1 cellular context compared by ENCODE assay signal in the genomic region with DNA sequence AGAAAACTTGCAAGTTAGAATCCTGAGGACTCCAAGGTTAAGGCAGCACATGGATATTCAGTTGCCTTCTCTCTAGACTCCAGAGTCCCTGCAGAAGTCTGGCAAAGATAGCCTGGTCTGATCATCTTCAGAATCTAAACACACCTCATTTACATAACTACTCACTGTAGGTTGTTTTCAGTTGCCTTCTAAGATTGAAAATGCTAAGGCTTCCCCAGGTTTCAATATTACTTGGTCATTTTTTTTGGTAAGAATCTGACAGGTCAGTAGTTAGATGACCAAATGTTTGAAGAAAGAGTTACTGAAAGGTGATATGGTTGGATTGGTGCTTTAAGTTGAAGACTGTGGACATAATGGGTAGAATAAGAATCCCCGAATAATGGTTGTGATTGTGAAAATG.
TF ChIP-seq lines count a peak whose summit lies in the region.

No MANE protein-coding gene starts in this region.

TF ChIP-seq in SK-N-SH, 30 proteins besides CTCF, POLR2A, EP300 and RAD21 (continued from another document):
- TF ChIP-seq, protein P1, sequence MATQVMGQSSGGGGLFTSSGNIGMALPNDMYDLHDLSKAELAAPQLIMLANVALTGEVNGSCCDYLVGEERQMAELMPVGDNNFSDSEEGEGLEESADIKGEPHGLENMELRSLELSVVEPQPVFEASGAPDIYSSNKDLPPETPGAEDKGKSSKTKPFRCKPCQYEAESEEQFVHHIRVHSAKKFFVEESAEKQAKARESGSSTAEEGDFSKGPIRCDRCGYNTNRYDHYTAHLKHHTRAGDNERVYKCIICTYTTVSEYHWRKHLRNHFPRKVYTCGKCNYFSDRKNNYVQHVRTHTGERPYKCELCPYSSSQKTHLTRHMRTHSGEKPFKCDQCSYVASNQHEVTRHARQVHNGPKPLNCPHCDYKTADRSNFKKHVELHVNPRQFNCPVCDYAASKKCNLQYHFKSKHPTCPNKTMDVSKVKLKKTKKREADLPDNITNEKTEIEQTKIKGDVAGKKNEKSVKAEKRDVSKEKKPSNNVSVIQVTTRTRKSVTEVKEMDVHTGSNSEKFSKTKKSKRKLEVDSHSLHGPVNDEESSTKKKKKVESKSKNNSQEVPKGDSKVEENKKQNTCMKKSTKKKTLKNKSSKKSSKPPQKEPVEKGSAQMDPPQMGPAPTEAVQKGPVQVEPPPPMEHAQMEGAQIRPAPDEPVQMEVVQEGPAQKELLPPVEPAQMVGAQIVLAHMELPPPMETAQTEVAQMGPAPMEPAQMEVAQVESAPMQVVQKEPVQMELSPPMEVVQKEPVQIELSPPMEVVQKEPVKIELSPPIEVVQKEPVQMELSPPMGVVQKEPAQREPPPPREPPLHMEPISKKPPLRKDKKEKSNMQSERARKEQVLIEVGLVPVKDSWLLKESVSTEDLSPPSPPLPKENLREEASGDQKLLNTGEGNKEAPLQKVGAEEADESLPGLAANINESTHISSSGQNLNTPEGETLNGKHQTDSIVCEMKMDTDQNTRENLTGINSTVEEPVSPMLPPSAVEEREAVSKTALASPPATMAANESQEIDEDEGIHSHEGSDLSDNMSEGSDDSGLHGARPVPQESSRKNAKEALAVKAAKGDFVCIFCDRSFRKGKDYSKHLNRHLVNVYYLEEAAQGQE (IDR thresholded peaks at IDR 0.05; ENCODE audit: low read depth, low read length), result no peak
- TF ChIP-seq FOXJ3 (CRISPR knock-in tag; IDR thresholded peaks at IDR 0.05) (no peak), FOXM1 (IDR thresholded peaks at IDR 0.05; ENCODE audit: low read depth) (no peak), POLR2AphosphoS5 (IDR thresholded peaks at IDR 0.05; ENCODE audit: low read depth, low read length) (no peak), SMC3 (IDR thresholded peaks at IDR 0.05; ENCODE audit: low read depth, low read length) (no peak), SIN3A (IDR thresholded peaks at IDR 0.05; ENCODE audit: borderline replicate concordance, low read depth, low read length) (no peak), ELF1 (IDR thresholded peaks at IDR 0.05) (no peak)
- TF ChIP-seq, protein P2, sequence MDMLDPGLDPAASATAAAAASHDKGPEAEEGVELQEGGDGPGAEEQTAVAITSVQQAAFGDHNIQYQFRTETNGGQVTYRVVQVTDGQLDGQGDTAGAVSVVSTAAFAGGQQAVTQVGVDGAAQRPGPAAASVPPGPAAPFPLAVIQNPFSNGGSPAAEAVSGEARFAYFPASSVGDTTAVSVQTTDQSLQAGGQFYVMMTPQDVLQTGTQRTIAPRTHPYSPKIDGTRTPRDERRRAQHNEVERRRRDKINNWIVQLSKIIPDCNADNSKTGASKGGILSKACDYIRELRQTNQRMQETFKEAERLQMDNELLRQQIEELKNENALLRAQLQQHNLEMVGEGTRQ (IDR thresholded peaks at IDR 0.05; ENCODE audit: borderline replicate concordance, low read depth, low read length), result no peak
